ENCODE assay signal across 1 cellular context in genomic region chr18:77754475-77755044, GRCh38.
TF ChIP-seq lines count a peak whose summit lies in the region.

No MANE protein-coding gene starts in this region.

TF ChIP-seq in H1, 55 proteins besides CTCF, POLR2A, EP300 and RAD21 (continued from another document):
- no peak for TF ChIP-seq CHD7 (IDR thresholded peaks at IDR 0.05; ENCODE audit: insufficient replicate concordance, low read length)
